ENCODE assay signal across 33 cellular contexts in the genomic region with DNA sequence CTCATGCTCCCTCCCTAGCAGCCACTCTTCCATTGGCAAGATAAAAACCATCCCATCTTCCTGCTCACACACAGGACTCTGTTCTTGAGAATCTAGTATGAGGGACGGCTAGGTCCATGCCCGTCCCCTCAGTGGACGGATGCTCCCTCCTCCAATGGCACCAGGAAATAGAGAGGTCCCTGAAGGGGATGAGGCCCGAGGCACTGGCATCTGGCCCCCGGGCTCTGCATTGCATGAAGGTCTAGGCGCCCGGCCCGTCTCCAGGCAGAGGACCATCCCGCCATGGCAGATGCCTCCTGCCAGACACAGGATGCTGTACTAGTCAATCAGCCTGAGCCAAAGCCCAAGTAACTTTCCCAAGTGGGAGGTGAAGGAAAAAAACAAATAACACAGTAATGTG.
"Had no signal": no experiment of that assay in that cellular context is flagged by ENCODE, and none has a peak within 500 bp of the region (broad histone marks: within the 10 kb centered on the region; RNA-seq: fewer than 3 reads in every experiment).

No MANE protein-coding gene starts in this region.

- DNase-seq: activated B cell treated with CpG ODN at 0.5 μM for 24 hours; activated CD4-positive, alpha-beta T cell treated with anti-CD3 and anti-CD28 coated beads for 48 hours; activated CD4-positive, alpha-beta T cell treated with anti-CD3 and anti-CD28 coated beads, Interleukin-2, amount 50 U/mL, for 1 hour; activated CD4-positive, alpha-beta T cell treated with anti-CD3 and anti-CD28 coated beads, Interleukin-2, amount 50 U/mL, for 48 hours; activated CD8-positive, alpha-beta memory T cell treated with anti-CD3 and anti-CD28 coated beads for 24 hours; activated CD8-positive, alpha-beta T cell treated with anti-CD3 and anti-CD28 coated beads for 36 hours; activated effector memory CD4-positive, alpha-beta T cell treated with Interleukin-2 at 50 U/mL for 16 hours; activated gamma-delta T cell treated with Interleukin-2 at 50 U/mL for 16 hours; activated naive CD4-positive, alpha-beta T cell treated with anti-CD3 and anti-CD28 coated beads, Interleukin-2, amount 50 U/mL, for 16 hours; activated naive CD4-positive, alpha-beta T cell treated with Interleukin-2 at 50 U/mL for 16 hours; activated T-cell treated with anti-CD3 and anti-CD28 coated beads, Interleukin-2, amount 50 U/mL, for 4 hours; amniotic stem cell; central memory CD4-positive, alpha-beta T cell; cerebellar nuclear complex; effector memory CD8-positive, alpha-beta T cell; erythroblast; foreskin keratinocyte; gastrocnemius medialis; T-helper 1 cell; T-helper 17 cell; T1000; WERI-Rb-1 had no signal

- H3K9me3 ChIP-seq: breast epithelium, esophagus muscularis mucosa, gastrocnemius medialis had no signal

- H3K4me3 ChIP-seq: breast epithelium, cardiac muscle cell, coronary artery, dorsolateral prefrontal cortex, esophagus muscularis mucosa, gastrocnemius medialis had no signal

- ATAC-seq: activated CD4-positive, CD25-positive, alpha-beta regulatory T cell treated with anti-CD3 and anti-CD28 coated beads, Interleukin-2, amount 50 U/mL, for 24 hours; activated CD8-positive, alpha-beta T cell treated with anti-CD3 and anti-CD28 coated beads for 36 hours; activated T-cell treated with anti-CD3 and anti-CD28 coated beads, Interleukin-2, amount 50 U/mL, for 4 hours; activated T-helper 17 cell treated with anti-CD3 and anti-CD28 coated beads, Interleukin-2, amount 50 U/mL, for 72 hours; effector memory CD8-positive, alpha-beta T cell; foreskin keratinocyte; gastrocnemius medialis; T-helper 17 cell had no signal

- H3K27ac Mint-ChIP-seq: activated B cell treated with CpG ODN at 0.5 μM for 24 hours; activated CD8-positive, alpha-beta T cell treated with anti-CD3 and anti-CD28 coated beads for 36 hours; activated naive CD8-positive, alpha-beta T cell; activated T-helper 17 cell treated with anti-CD3 and anti-CD28 coated beads, Interleukin-2, amount 50 U/mL, for 72 hours; brain; dendritic cell treated with granulocyte-macrophage colony-stimulating factor and Interleukin-4, amounts not matched to agents 40 ng/mL and 50 ng/mL, for 4 days; effector memory CD8-positive, alpha-beta T cell; T-helper 17 cell; T-helper 2 cell treated with Interferon-gamma antibody and Interleukin-4, amounts not matched to agents 5 μg/mL and 100 μg/mL, for 36 hours had no signal

- H3K9me3 Mint-ChIP-seq: activated B cell treated with CpG ODN at 0.5 μM for 24 hours; activated CD8-positive, alpha-beta T cell treated with anti-CD3 and anti-CD28 coated beads for 36 hours; activated T-cell treated with anti-CD3 and anti-CD28 coated beads, Interleukin-2, amount 50 U/mL, for 4 hours; activated T-helper 17 cell treated with anti-CD3 and anti-CD28 coated beads, Interleukin-2, amount 50 U/mL, for 72 hours; dendritic cell treated with granulocyte-macrophage colony-stimulating factor and Interleukin-4, amounts not matched to agents 40 ng/mL and 50 ng/mL, for 4 days; effector memory CD8-positive, alpha-beta T cell; T-helper 2 cell treated with Interferon-gamma antibody and Interleukin-4, amounts not matched to agents 5 μg/mL and 100 μg/mL, for 36 hours had no signal

- H3K27me3 Mint-ChIP-seq: activated B cell treated with CpG ODN at 0.5 μM for 24 hours; activated CD8-positive, alpha-beta T cell treated with anti-CD3 and anti-CD28 coated beads for 36 hours; activated naive CD8-positive, alpha-beta T cell; activated T-helper 17 cell treated with anti-CD3 and anti-CD28 coated beads, Interleukin-2, amount 50 U/mL, for 72 hours; dendritic cell treated with granulocyte-macrophage colony-stimulating factor and Interleukin-4, amounts not matched to agents 40 ng/mL and 50 ng/mL, for 4 days; effector memory CD8-positive, alpha-beta T cell; T-helper 17 cell had no signal

- H3K36me3 Mint-ChIP-seq: activated naive CD8-positive, alpha-beta T cell; brain had no signal

- H3K4me3 Mint-ChIP-seq: activated B cell treated with CpG ODN at 0.5 μM for 24 hours; activated CD8-positive, alpha-beta T cell treated with anti-CD3 and anti-CD28 coated beads for 36 hours; activated naive CD8-positive, alpha-beta T cell; activated T-cell treated with anti-CD3 and anti-CD28 coated beads, Interleukin-2, amount 50 U/mL, for 4 hours; activated T-helper 17 cell treated with anti-CD3 and anti-CD28 coated beads, Interleukin-2, amount 50 U/mL, for 72 hours; brain; dendritic cell treated with granulocyte-macrophage colony-stimulating factor and Interleukin-4, amounts not matched to agents 40 ng/mL and 50 ng/mL, for 4 days; effector memory CD8-positive, alpha-beta T cell; T-helper 17 cell; T-helper 2 cell treated with Interferon-gamma antibody and Interleukin-4, amounts not matched to agents 5 μg/mL and 100 μg/mL, for 36 hours had no signal

- H3K36me3 ChIP-seq: breast epithelium, cardiac muscle cell, gastrocnemius medialis, WERI-Rb-1 had no signal

- H3K27me3 ChIP-seq: breast epithelium, cardiac muscle cell, dorsolateral prefrontal cortex, esophagus muscularis mucosa, foreskin keratinocyte, gastrocnemius medialis had no signal

- H3K4me1 ChIP-seq: breast epithelium, foreskin keratinocyte, gastrocnemius medialis had no signal

- H3K27ac ChIP-seq: breast epithelium, cardiac muscle cell, coronary artery, dorsolateral prefrontal cortex, esophagus muscularis mucosa, foreskin keratinocyte, gastrocnemius medialis, WERI-Rb-1 had no signal
